Comparison of ENCODE assay signal across 21 cellular contexts in genomic region chr4:86856896-86857295, GRCh38. TPM values are rescaled to one million over a fixed set of nuclear protein-coding genes. Genes with fewer than 3 reads are reported as not detected.
DNase-seq lines count a peak whose midpoint lies in the region; ATAC-seq and TF ChIP-seq lines count a peak whose summit lies in the region.
"Had no signal": no experiment of that assay in that cellular context is flagged by ENCODE, and none has a peak within 500 bp of the region (broad histone marks: within the 10 kb centered on the region; RNA-seq: fewer than 3 reads in every experiment).

No MANE protein-coding gene starts in this region.

- no peaks in the 10 kb centered on the region for H3K27me3 Mint-ChIP-seq in MCF 10A (ENCODE audit: insufficient read depth, unreplicated experiment)
- peaks cover 9% of the 10 kb centered on the region for H3K27me3 Mint-ChIP-seq in nephron progenitor cell (ENCODE audit: low read depth, poor library complexity)

- H3K9me3 Mint-ChIP-seq in MCF 10A (ENCODE audit: unreplicated experiment) (no peaks in the 10 kb centered on the region), nephron progenitor cell (no peaks in the 10 kb centered on the region)

- H3K36me3 Mint-ChIP-seq in MCF 10A (ENCODE audit: insufficient read depth, unreplicated experiment) (no peaks in the 10 kb centered on the region), nephron progenitor cell (ENCODE audit: low read depth) (no peaks in the 10 kb centered on the region)

- no TSS peak for BruUV-seq in MCF 10A (replicated peaks; lab: Mats Ljungman, UMichigan)

- intact Hi-C loops in breast epithelium (cut with DNase I; ENCODE audit: low total_unique reads) (no loop called here), MCF 10A (cut with micrococcal nuclease) (no loop called here)

- ATAC-seq in HG03354 (IDR thresholded peaks at IDR 0.05; ENCODE audit: poor library complexity, severe bottlenecking, unreplicated experiment) (no peak), HG02970 (IDR thresholded peaks at IDR 0.05; ENCODE audit: low FRiP score, unreplicated experiment) (no peak)
- ATAC-seq: GM12878, HCT116, HepG2 had no signal

- CTCF ChIA-PET in MCF 10A (lab: Yijun Ruan, JAX) = interaction anchor here (0.9 kb wide), 1 partner anchor 11 kb away, joined by 3 read pairs; no protein-coding TSS in a partner anchor

- DNase-seq in breast epithelium (ENCODE audit: low spot score in 2 of 2) = no peak
- DNase-seq in MCF 10A (ENCODE audit: unreplicated experiment) = no peak
- peak; percentile 39 for DNase-seq in fibroblast of villous mesenchyme (ENCODE audit: low read depth)
- DNase-seq in nephron progenitor cell = no peak
- no peak for DNase-seq in SIG-M5 treated with dmso at 0.1 percent for 504 hours (lab: John Stamatoyannopoulos, UW; ENCODE audit: unreplicated experiment)
- DNase-seq: C1 segment of cervical spinal cord, DMS79 treated with DMSO at 0.1 percent for 48 hours, GDM1, NCI-H1092, NCI-H2081 treated with DMSO at 0.1 percent for 48 hours, NCI-H524, SHP77 had no signal

- peak overlapping the region; percentile 65 to 77 for H3K27ac ChIP-seq in breast epithelium
- peak overlapping the region; percentile 73 for H3K27ac ChIP-seq in VCaP
- H3K27ac ChIP-seq: KMS-11 had no signal

- H3K27ac Mint-ChIP-seq in MCF 10A (ENCODE audit: low read depth, unreplicated experiment) = no peak overlapping the region
- H3K27ac Mint-ChIP-seq in nephron progenitor cell = no peak overlapping the region

- no peak for TF ChIP-seq CTCF in breast epithelium (IDR thresholded peaks at IDR 0.05)
- TF ChIP-seq CTCF in MCF 10A (IDR thresholded peaks at IDR 0.05; ENCODE audit: unreplicated experiment) = no peak
- TF ChIP-seq CTCF in VCaP (conservative IDR thresholded peaks at IDR 0.05) = no peak
- no peak for TF ChIP-seq CTCF in fibroblast of villous mesenchyme (IDR thresholded peaks at IDR 0.05; ENCODE audit: insufficient read depth, low read depth, low read length)
- no peak for TF ChIP-seq CTCF in nephron progenitor cell (IDR thresholded peaks at IDR 0.05)

- no peaks in the 10 kb centered on the region for H3K36me3 ChIP-seq in breast epithelium

- peaks cover 0 to 10% of the 10 kb centered on the region in 2 donors for H3K4me1 ChIP-seq in breast epithelium

- H3K4me3 ChIP-seq in breast epithelium (no peak overlapping the region), fibroblast of villous mesenchyme (ENCODE audit: low read depth, low read length) (no peak overlapping the region)
- H3K4me3 ChIP-seq: GM12878 had no signal

- POLR2A ChIA-PET in MCF 10A (lab: Yijun Ruan, JAX) = no interaction called here

- TF ChIP-seq POLR2A in breast epithelium (IDR thresholded peaks at IDR 0.05) = no peak

- no peaks in the 10 kb centered on the region for H3K9me3 ChIP-seq in breast epithelium

- no peaks in the 10 kb centered on the region for H3K27me3 ChIP-seq in breast epithelium

- H3K4me3 Mint-ChIP-seq in MCF 10A (ENCODE audit: unreplicated experiment) (no peak overlapping the region), nephron progenitor cell (no peak overlapping the region)

- peaks cover 7% of the 10 kb centered on the region for H3K4me1 Mint-ChIP-seq in MCF 10A (ENCODE audit: insufficient read depth, unreplicated experiment)
- no peaks in the 10 kb centered on the region for H3K4me1 Mint-ChIP-seq in nephron progenitor cell

RNA-seq across cellular contexts. Expression of gene SLC10A6, which starts 7.7 kb away (rescaled TPM):
- total RNA-seq in breast epithelium = 1 to 10 TPM; 4.0 to 5.9 (median 4.6) TPM
- total RNA-seq in MCF 10A (2022) = not detected in 2 replicates
- total RNA-seq in fibroblast of villous mesenchyme = under 0.01 TPM in 1 of 2 replicates, not detected in the other
- total RNA-seq: A172, GM12878, HepG2, M059J had no signal

RNA-seq across cellular contexts. Expression of gene C4orf36, which starts 35.3 kb away (rescaled TPM):
- total RNA-seq in breast epithelium = 1 to 10 TPM in 2 of 3 donors, under 1 TPM in 1; 0.96 to 6.6 (median 5.7) TPM
- total RNA-seq in MCF 10A (2022) = 2.9 and 3.5 TPM in 2 replicates
- total RNA-seq in fibroblast of villous mesenchyme = 0.64 and 1.3 TPM in 2 replicates
- total RNA-seq: A172, HepG2 had no signal
